ENCODE assay signal across 13 cellular contexts in the genomic region with DNA sequence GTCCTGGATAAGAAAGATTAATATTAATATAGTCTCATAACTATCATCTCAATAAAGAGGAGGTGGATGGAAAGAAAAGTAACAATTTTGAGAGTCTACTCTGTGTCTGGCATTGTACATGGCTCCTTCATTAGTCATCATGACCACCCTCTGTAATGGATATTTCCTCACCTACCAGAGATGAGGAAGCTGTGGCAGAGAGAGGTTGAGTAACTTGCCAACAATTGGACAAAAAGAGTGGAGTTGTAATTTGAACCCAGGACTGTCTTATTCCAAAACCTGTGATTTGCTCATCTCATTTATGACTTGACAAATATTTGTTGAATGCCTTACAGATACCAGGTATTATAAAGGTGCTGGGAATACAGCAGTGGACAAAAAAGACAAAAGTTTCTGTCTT. TPM values are rescaled to one million over a fixed set of nuclear protein-coding genes. Genes with fewer than 3 reads are reported as not detected.
DNase-seq lines count a peak whose midpoint lies in the region; ATAC-seq and TF ChIP-seq lines count a peak whose summit lies in the region.
"Had no signal": no experiment of that assay in that cellular context is flagged by ENCODE, and none has a peak within 500 bp of the region (broad histone marks: within the 10 kb centered on the region; RNA-seq: fewer than 3 reads in every experiment).

No MANE protein-coding gene starts in this region.

- peaks cover 27% of the 10 kb centered on the region for H3K4me1 ChIP-seq in adipocyte (ENCODE audit: control insufficient read depth, insufficient read depth, low read length)
- H3K4me1 ChIP-seq in upper lobe of right lung, result peaks cover 20% of the 10 kb centered on the region

- H3K27ac ChIP-seq in upper lobe of right lung, result no peak overlapping the region
- H3K27ac ChIP-seq: sigmoid colon had no signal

- intact Hi-C loops in upper lobe of right lung (cut with DNase I), result loop anchor here (10.0 kb wide), 1 partner anchor 61 kb away; no protein-coding TSS in a partner anchor

- TF ChIP-seq CTCF in NB4 (IDR thresholded peaks at IDR 0.05; ENCODE audit: low read depth, low read length) (no peak), upper lobe of right lung (IDR thresholded peaks at IDR 0.05) (no peak)

- no peaks in the 10 kb centered on the region for H3K27me3 ChIP-seq in adipocyte (replicated peaks; ENCODE audit: control insufficient read depth, insufficient read depth, low read length)
- H3K27me3 ChIP-seq in upper lobe of right lung, result no peaks in the 10 kb centered on the region
- H3K27me3 ChIP-seq: sigmoid colon had no signal

- H3K4me3 ChIP-seq in NB4 (ENCODE audit: low read depth, low read length), result no peak overlapping the region
- H3K4me3 ChIP-seq in adipocyte (ENCODE audit: low read length), result no peak overlapping the region
- no peak overlapping the region for H3K4me3 ChIP-seq in upper lobe of right lung
- H3K4me3 ChIP-seq: sigmoid colon had no signal

- no peak for ATAC-seq in upper lobe of right lung

- H3K36me3 ChIP-seq in adipocyte (ENCODE audit: control insufficient read depth, insufficient read depth, low read length, severe bottlenecking) (no peaks in the 10 kb centered on the region), upper lobe of right lung (no peaks in the 10 kb centered on the region)
- H3K36me3 ChIP-seq: sigmoid colon had no signal

- peak; percentile 68 for DNase-seq in GF-D8 (lab: John Stamatoyannopoulos, UW)
- peak; percentile 87 for DNase-seq in NB4 (ENCODE audit: low read depth)
- DNase-seq in adipocyte (ENCODE audit: low read depth), result peak; percentile 35
- DNase-seq in kidney tubule cell (ENCODE audit: low spot score), result peak; percentile 90
- DNase-seq in NCI-H1092 (lab: John Stamatoyannopoulos, UW), result no peak
- DNase-seq in medulla oblongata (ENCODE audit: extremely low spot score), result no peak
- no peak for DNase-seq in NCI-H1092 treated with DMSO at 0.1 percent for 48 hours (lab: John Stamatoyannopoulos, UW)
- no peak for DNase-seq in upper lobe of right lung
- DNase-seq: activated CD4-positive, alpha-beta memory T cell treated with anti-CD3 and anti-CD28 coated beads for 36 hours; activated gamma-delta T cell; NCI-H146; sigmoid colon; substantia nigra had no signal

- H3K9me3 ChIP-seq in adipocyte (ENCODE audit: control insufficient read depth, low read length) (no peaks in the 10 kb centered on the region), upper lobe of right lung (no peaks in the 10 kb centered on the region)
- H3K9me3 ChIP-seq: sigmoid colon had no signal

- no peak overlapping the region for H3K9ac ChIP-seq in adipocyte (ENCODE audit: low read length)

- TF ChIP-seq POLR2A in NB4 (IDR thresholded peaks at IDR 0.05; ENCODE audit: extremely low read depth, insufficient read length), result no peak

RNA-seq across cellular contexts. Expression of gene IDE, which starts 2.1 kb away (rescaled TPM):
- total RNA-seq in upper lobe of right lung, result 35.2 TPM

RNA-seq across cellular contexts. Expression of gene KIF11, which starts 17.0 kb away (rescaled TPM):
- total RNA-seq in upper lobe of right lung, result 0.93 TPM

Comparison
In these comparisons a context has a peak if more than half of its experiments do, and no peak if none do; other contexts are left out.
1. DNase-seq: peak in GF-D8 (single experiment), NB4 (single experiment), adipocyte (single experiment) and kidney tubule cell (single experiment); none in NCI-H1092 (single experiment), medulla oblongata (single experiment), NCI-H1092 treated with DMSO at 0.1 percent for 48 hours (single experiment) and upper lobe of right lung (single experiment).